ENCODE assay signal across 10 cellular contexts in genomic region chr12:6929806-6930452, GRCh38. TPM values are rescaled to one million over a fixed set of nuclear protein-coding genes. Genes with fewer than 3 reads are reported as not detected.
A peak's percentile ranks its signal among the peaks of the same experiment; 100 is the strongest.
DNase-seq lines count a peak whose midpoint lies in the region; ATAC-seq, FAIRE-seq and TF ChIP-seq lines count a peak whose summit lies in the region.
"Had no signal": no experiment of that assay in that cellular context is flagged by ENCODE, and none has a peak within 500 bp of the region (broad histone marks: within the 10 kb centered on the region; RNA-seq: fewer than 3 reads in every experiment).

No MANE protein-coding gene starts in this region.

- H3K79me2 ChIP-seq in HepG2 (ENCODE audit: insufficient read depth, low read length) = peaks cover 30% of the 10 kb centered on the region

- peak overlapping the region; percentile 90 for H3K27ac Mint-ChIP-seq in central memory CD8-positive, alpha-beta T cell (ENCODE audit: low read depth)

- peak overlapping the region; percentile 88 for H3K4me2 ChIP-seq in HepG2 (ENCODE audit: low read depth, low read length)

- in situ Hi-C loops in HepG2 (cut with HindIII; ENCODE audit: extremely low pct_ligation_motif_present, low pct_unique_long_range_greater_than_20kb) = no loop called here

- intact Hi-C loops in HepG2 (cut with micrococcal nuclease; ENCODE audit: unreplicated experiment) (loop anchor here (5.0 kb wide), 1 partner anchor 182 kb away; no protein-coding TSS in a partner anchor), right lobe of liver (cut with DNase I) (no loop called here)

- CTCF ChIA-PET in HepG2 (lab: Yijun Ruan, JAX; ENCODE audit: low intra/inter-chr PET ratio, low total read pairs) = no interaction called here

- WGBS in HepG2 (ENCODE audit: low lambda C conversion rate) = 57% methylated on average over 2 of the region's 3 CpGs
- WGBS in right lobe of liver (ENCODE audit: insufficient coverage, low coverage, low lambda C conversion rate, missing lambda C conversion rate) = 100% methylated on average over 2 of the region's 3 CpGs

- peaks cover 56% of the 10 kb centered on the region for H3K4me1 ChIP-seq in HepG2 (ENCODE audit: insufficient read depth, low read length)
- H3K4me1 ChIP-seq in right lobe of liver = peaks cover 0 to 36% (median 16%) of the 10 kb centered on the region in 4 donors
- peaks cover 59% of the 10 kb centered on the region for H3K4me1 ChIP-seq in muscle layer of colon (ENCODE audit: insufficient read depth, low read length)

- FAIRE-seq in HepG2 (lab: Jason Lieb, UNC) = no peak
- FAIRE-seq in D721Med (lab: Jason Lieb, UNC) = no peak

- peaks cover 54% of the 10 kb centered on the region for H3K4me1 Mint-ChIP-seq in central memory CD8-positive, alpha-beta T cell

- DNase-seq in HepG2 (ENCODE audit: low spot score) (no peak), right lobe of liver (no peak), D721Med (ENCODE audit: insufficient read length, low spot score) (no peak), midbrain (lab: John Stamatoyannopoulos, UW) (no peak), NK-92 (lab: John Stamatoyannopoulos, UW; ENCODE audit: unreplicated experiment) (no peak)
- DNase-seq in central memory CD8-positive, alpha-beta T cell (ENCODE audit: low spot score in 2 of 2) = no peak
- DNase-seq: EL, RPMI8226 had no signal

- peak overlapping the region; percentile 82 for H3K4me3 Mint-ChIP-seq in central memory CD8-positive, alpha-beta T cell

- H3K4me3 ChIP-seq in HepG2 (replicated peaks in 1 of 3; ENCODE audit: insufficient read depth in 1 of 3, low read depth in 2 of 3, low read length in 3 of 3) (peak overlapping the region; percentile 82 to 93 (median 90)), right lobe of liver (peak overlapping the region in 1 of 3 donors; percentile 67), muscle layer of colon (ENCODE audit: low read depth in 1 of 2, low read length in 2 of 2) (peak overlapping the region; percentile 86 to 95)

- no peak for ATAC-seq in HepG2
- ATAC-seq in right lobe of liver = no peak
- no peak for ATAC-seq in central memory CD8-positive, alpha-beta T cell (replicated peaks; ENCODE audit: extremely low read depth, poor library complexity, severe bottlenecking)
- ATAC-seq in HG03196 (IDR thresholded peaks at IDR 0.05; ENCODE audit: unreplicated experiment) = no peak

- H4K20me1 ChIP-seq in HepG2 (ENCODE audit: insufficient read depth, low read length) = no peaks in the 10 kb centered on the region

- no peak overlapping the region for H2AFZ ChIP-seq in HepG2 (ENCODE audit: low read length)

- H3K9me3 Mint-ChIP-seq in central memory CD8-positive, alpha-beta T cell = no peaks in the 10 kb centered on the region

- peaks cover 7% of the 10 kb centered on the region for H3K36me3 Mint-ChIP-seq in central memory CD8-positive, alpha-beta T cell (ENCODE audit: insufficient read depth)

- TF ChIP-seq CTCF in HepG2 (CRISPR knock-in tag; IDR thresholded peaks at IDR 0.05) (no peak), right lobe of liver (IDR thresholded peaks at IDR 0.05) (no peak), D721Med (IDR thresholded peaks at IDR 0.05; ENCODE audit: insufficient read depth, missing control alignments) (no peak)

- no peak for TF ChIP-seq RAD21 in HepG2 (CRISPR knock-in tag; IDR thresholded peaks at IDR 0.05)

- BruUV-seq in HepG2 (replicated peaks; lab: Mats Ljungman, UMichigan) = no TSS peak

- POLR2A ChIA-PET in HepG2 (lab: Yijun Ruan, JAX) = interaction anchor here (0.7 to 2.7 kb wide), 7 partner anchors 8 to 60 kb away, joined by 3 to 24 read pairs (median 4); partner anchors contain the start of genes C12orf57 and RNU7-1

- H3K36me3 ChIP-seq in HepG2 (replicated peaks in 1 of 2; ENCODE audit: control insufficient read depth in 1 of 2, insufficient read depth in 2 of 2, low read length in 2 of 2) (peaks cover 7 to 11% of the 10 kb centered on the region in 2 experiments), right lobe of liver (peaks cover 0 to 9% (median 2%) of the 10 kb centered on the region in 4 donors), muscle layer of colon (ENCODE audit: insufficient read depth, low read length) (peaks cover 18% of the 10 kb centered on the region)

- H3K9me3 ChIP-seq in HepG2 (ENCODE audit: low read length) = no peaks in the 10 kb centered on the region
- no peaks in the 10 kb centered on the region for H3K9me3 ChIP-seq in right lobe of liver
- no peaks in the 10 kb centered on the region for H3K9me3 ChIP-seq in muscle layer of colon (ENCODE audit: low read length)

- H3K27me3 Mint-ChIP-seq in central memory CD8-positive, alpha-beta T cell = no peaks in the 10 kb centered on the region

- H3K9ac ChIP-seq in HepG2 (ENCODE audit: insufficient read depth, low read depth, low read length) = peak overlapping the region; percentile 81
- peak overlapping the region; percentile 99 for H3K9ac ChIP-seq in muscle layer of colon (ENCODE audit: low read length)

- no peak for TF ChIP-seq POLR2A in HepG2 (IDR thresholded peaks at IDR 0.05; ENCODE audit: insufficient read depth in 1 of 2, low read depth in 2 of 2, low read length in 2 of 2)
- no peak for TF ChIP-seq POLR2A in right lobe of liver (IDR thresholded peaks at IDR 0.05)

- H3K27me3 ChIP-seq in HepG2 (ENCODE audit: control insufficient read depth in 1 of 2, insufficient read depth in 2 of 2, low read length in 2 of 2) (no peaks in the 10 kb centered on the region; a peak in 1 of 5 replicates), right lobe of liver (no peaks in the 10 kb centered on the region), muscle layer of colon (ENCODE audit: control insufficient read depth in 1 of 2, insufficient read depth in 2 of 2, low read length in 2 of 2) (no peaks in the 10 kb centered on the region)

- H3K27ac ChIP-seq in HepG2 (ENCODE audit: extremely low read length, insufficient read depth, low read length) (peak overlapping the region; percentile 54), right lobe of liver (no peak overlapping the region), muscle layer of colon (ENCODE audit: low read depth, low read length) (peak overlapping the region; percentile 97)

- TF ChIP-seq EP300 in HepG2 (IDR thresholded peaks at IDR 0.05; ENCODE audit: low read depth in 2 of 2, low read length in 2 of 2) = no peak
- TF ChIP-seq EP300 in HepG2 (CRISPR knock-in tag; IDR thresholded peaks at IDR 0.05; ENCODE audit: borderline replicate concordance) = no peak

RNA-seq across cellular contexts. Expression of gene ATN1, which starts 2.2 kb away (rescaled TPM):
- total RNA-seq in HepG2 (2016; rRNA removed; fragmentation: Illumina TruSeq; extraction: Trizol) = 2.1 TPM in 2 replicates
- total RNA-seq in HepG2 (2016; cell fraction: cytosol; rRNA removed; fragmentation: Illumina TruSeq; extraction: Trizol; ENCODE audit: low read depth) = 0.97 and 1.4 TPM in 2 replicates
- total RNA-seq in HepG2 (2016; cell fraction: insoluble cytoplasmic fraction; rRNA removed; fragmentation: Illumina TruSeq; extraction: Trizol) = 1.8 and 2.3 TPM in 2 replicates
- 3.1 and 3.4 TPM in 2 replicates for total RNA-seq in HepG2 (2016; cell fraction: membrane; rRNA removed; fragmentation: Illumina TruSeq; extraction: Trizol)
- total RNA-seq in HepG2 (2016; cell fraction: nucleus; rRNA removed; fragmentation: Illumina TruSeq; extraction: Trizol) = 3.3 and 4.6 TPM in 2 replicates
- 8.6 and 10.7 TPM in 2 replicates for polyA plus RNA-seq in HepG2 (2011; rRNA removed)
- 3.5 and 4.5 TPM in 2 replicates for polyA plus RNA-seq in HepG2 (2011; cell fraction: cytosol; rRNA removed)
- polyA plus RNA-seq in HepG2 (2011; cell fraction: nucleus; rRNA removed) = 50.2 and 56.9 TPM in 2 replicates
- 20.6 and 31.4 TPM in 2 replicates for polyA plus RNA-seq in HepG2 (2012)
- 8.7 and 9.0 TPM in 2 replicates for polyA plus RNA-seq in HepG2 (2016; cell fraction: cytosol; fragmentation: Illumina TruSeq; extraction: Trizol; ENCODE audit: low read depth)
- polyA plus RNA-seq in HepG2 (2016; cell fraction: insoluble cytoplasmic fraction; fragmentation: Illumina TruSeq; extraction: Trizol; ENCODE audit: low read depth) = 13.6 and 21.5 TPM in 2 replicates
- 11.0 and 15.3 TPM in 2 replicates for polyA plus RNA-seq in HepG2 (2016; cell fraction: membrane; fragmentation: Illumina TruSeq; extraction: Trizol; ENCODE audit: low read depth)
- polyA plus RNA-seq in HepG2 (2016; cell fraction: nucleus; fragmentation: Illumina TruSeq; extraction: Trizol; ENCODE audit: insufficient read depth, low read depth) = 41.0 and 44.9 TPM in 2 replicates
- 13.5 and 19.8 TPM in 2 replicates for polyA minus RNA-seq in HepG2 (2011; rRNA and poly(A)+ RNA removed; ENCODE audit: low replicate concordance)
- polyA minus RNA-seq in HepG2 (2011; cell fraction: cytosol; rRNA and poly(A)+ RNA removed) = 10.4 and 11.3 TPM in 2 replicates
- 11.7 and 14.7 TPM in 2 replicates for polyA minus RNA-seq in HepG2 (2011; cell fraction: nucleus; rRNA and poly(A)+ RNA removed)
- 10 to 100 TPM in 5 of 6 experiments, 1 to 10 TPM in 1; 9.2 to 24.1 (median 16.8) TPM for total RNA-seq in right lobe of liver

RNA-seq across cellular contexts. Expression of gene RNU7-1, which starts 13.7 kb away (rescaled TPM):
- total RNA-seq in HepG2 (2016; rRNA removed; fragmentation: Illumina TruSeq; extraction: Trizol) (not detected in 2 replicates), right lobe of liver (not detected)
- total RNA-seq in HepG2 (2016; cell fraction: cytosol; rRNA removed; fragmentation: Illumina TruSeq; extraction: Trizol; ENCODE audit: low read depth) = not detected in 2 replicates
- not detected in 2 replicates for total RNA-seq in HepG2 (2016; cell fraction: insoluble cytoplasmic fraction; rRNA removed; fragmentation: Illumina TruSeq; extraction: Trizol)
- not detected in 2 replicates for total RNA-seq in HepG2 (2016; cell fraction: membrane; rRNA removed; fragmentation: Illumina TruSeq; extraction: Trizol)
- total RNA-seq in HepG2 (2016; cell fraction: nucleus; rRNA removed; fragmentation: Illumina TruSeq; extraction: Trizol) = not detected in 2 replicates
- polyA plus RNA-seq in HepG2 (2011; rRNA removed) = not detected in 2 replicates
- polyA plus RNA-seq in HepG2 (2011; cell fraction: cytosol; rRNA removed) = not detected in 2 replicates
- not detected in 2 replicates for polyA plus RNA-seq in HepG2 (2011; cell fraction: nucleus; rRNA removed)
- not detected in 2 replicates for polyA plus RNA-seq in HepG2 (2012)
- not detected in 2 replicates for polyA plus RNA-seq in HepG2 (2016; cell fraction: cytosol; fragmentation: Illumina TruSeq; extraction: Trizol; ENCODE audit: low read depth)
- polyA plus RNA-seq in HepG2 (2016; cell fraction: insoluble cytoplasmic fraction; fragmentation: Illumina TruSeq; extraction: Trizol; ENCODE audit: low read depth) = not detected in 2 replicates
- polyA plus RNA-seq in HepG2 (2016; cell fraction: membrane; fragmentation: Illumina TruSeq; extraction: Trizol; ENCODE audit: low read depth) = not detected in 2 replicates
- polyA plus RNA-seq in HepG2 (2016; cell fraction: nucleus; fragmentation: Illumina TruSeq; extraction: Trizol; ENCODE audit: insufficient read depth, low read depth) = not detected in 2 replicates
- not detected in 2 replicates for polyA minus RNA-seq in HepG2 (2011; rRNA and poly(A)+ RNA removed; ENCODE audit: low replicate concordance)
- polyA minus RNA-seq in HepG2 (2011; cell fraction: cytosol; rRNA and poly(A)+ RNA removed) = not detected in 2 replicates
- polyA minus RNA-seq in HepG2 (2011; cell fraction: nucleus; rRNA and poly(A)+ RNA removed) = not detected in 2 replicates

RNA-seq across cellular contexts. Expression of gene C12orf57, which starts 13.9 kb away (rescaled TPM):
- total RNA-seq in HepG2 (2016; rRNA removed; fragmentation: Illumina TruSeq; extraction: Trizol) (84.0 and 89.7 TPM in 2 replicates), right lobe of liver (100 to 1,000 TPM in 2 of 6 experiments, 10 to 100 TPM in 4; 47.6 to 189 (median 70.5) TPM)
- 98.3 and 102 TPM in 2 replicates for total RNA-seq in HepG2 (2016; cell fraction: cytosol; rRNA removed; fragmentation: Illumina TruSeq; extraction: Trizol; ENCODE audit: low read depth)
- 84.2 and 105 TPM in 2 replicates for total RNA-seq in HepG2 (2016; cell fraction: insoluble cytoplasmic fraction; rRNA removed; fragmentation: Illumina TruSeq; extraction: Trizol)
- 106 and 113 TPM in 2 replicates for total RNA-seq in HepG2 (2016; cell fraction: membrane; rRNA removed; fragmentation: Illumina TruSeq; extraction: Trizol)
- total RNA-seq in HepG2 (2016; cell fraction: nucleus; rRNA removed; fragmentation: Illumina TruSeq; extraction: Trizol) = 42.1 and 43.4 TPM in 2 replicates
- 287 and 302 TPM in 2 replicates for polyA plus RNA-seq in HepG2 (2011; rRNA removed)
- polyA plus RNA-seq in HepG2 (2011; cell fraction: cytosol; rRNA removed) = 405 and 458 TPM in 2 replicates
- polyA plus RNA-seq in HepG2 (2011; cell fraction: nucleus; rRNA removed) = 151 and 164 TPM in 2 replicates
- 75.2 and 129 TPM in 2 replicates for polyA plus RNA-seq in HepG2 (2012)
- 86.1 and 87.7 TPM in 2 replicates for polyA plus RNA-seq in HepG2 (2016; cell fraction: cytosol; fragmentation: Illumina TruSeq; extraction: Trizol; ENCODE audit: low read depth)
- 98.5 and 104 TPM in 2 replicates for polyA plus RNA-seq in HepG2 (2016; cell fraction: insoluble cytoplasmic fraction; fragmentation: Illumina TruSeq; extraction: Trizol; ENCODE audit: low read depth)
- 96.1 and 98.2 TPM in 2 replicates for polyA plus RNA-seq in HepG2 (2016; cell fraction: membrane; fragmentation: Illumina TruSeq; extraction: Trizol; ENCODE audit: low read depth)
- polyA plus RNA-seq in HepG2 (2016; cell fraction: nucleus; fragmentation: Illumina TruSeq; extraction: Trizol; ENCODE audit: insufficient read depth, low read depth) = 57.2 and 57.4 TPM in 2 replicates
- polyA minus RNA-seq in HepG2 (2011; rRNA and poly(A)+ RNA removed; ENCODE audit: low replicate concordance) = 93.0 and 145 TPM in 2 replicates
- polyA minus RNA-seq in HepG2 (2011; cell fraction: cytosol; rRNA and poly(A)+ RNA removed) = 36.8 and 41.7 TPM in 2 replicates
- polyA minus RNA-seq in HepG2 (2011; cell fraction: nucleus; rRNA and poly(A)+ RNA removed) = 37.5 and 38.8 TPM in 2 replicates

RNA-seq across cellular contexts. Expression of gene ENO2, which starts 15.5 kb away (rescaled TPM):
- total RNA-seq in HepG2 (2016; rRNA removed; fragmentation: Illumina TruSeq; extraction: Trizol) (15.9 and 19.3 TPM in 2 replicates), right lobe of liver (1 to 10 TPM; 1.1 to 9.3 (median 2.0) TPM)
- total RNA-seq in HepG2 (2016; cell fraction: cytosol; rRNA removed; fragmentation: Illumina TruSeq; extraction: Trizol; ENCODE audit: low read depth) = 5.8 and 6.3 TPM in 2 replicates
- 12.7 and 19.8 TPM in 2 replicates for total RNA-seq in HepG2 (2016; cell fraction: insoluble cytoplasmic fraction; rRNA removed; fragmentation: Illumina TruSeq; extraction: Trizol)
- 7.9 and 8.5 TPM in 2 replicates for total RNA-seq in HepG2 (2016; cell fraction: membrane; rRNA removed; fragmentation: Illumina TruSeq; extraction: Trizol)
- total RNA-seq in HepG2 (2016; cell fraction: nucleus; rRNA removed; fragmentation: Illumina TruSeq; extraction: Trizol) = 21.7 and 25.4 TPM in 2 replicates
- 136 and 144 TPM in 2 replicates for polyA plus RNA-seq in HepG2 (2011; rRNA removed)
- polyA plus RNA-seq in HepG2 (2011; cell fraction: cytosol; rRNA removed) = 105 and 112 TPM in 2 replicates
- 451 and 486 TPM in 2 replicates for polyA plus RNA-seq in HepG2 (2011; cell fraction: nucleus; rRNA removed)
- polyA plus RNA-seq in HepG2 (2012) = 102 and 116 TPM in 2 replicates
- 3.6 and 3.8 TPM in 2 replicates for polyA plus RNA-seq in HepG2 (2016; cell fraction: cytosol; fragmentation: Illumina TruSeq; extraction: Trizol; ENCODE audit: low read depth)
- 18.2 and 20.1 TPM in 2 replicates for polyA plus RNA-seq in HepG2 (2016; cell fraction: insoluble cytoplasmic fraction; fragmentation: Illumina TruSeq; extraction: Trizol; ENCODE audit: low read depth)
- polyA plus RNA-seq in HepG2 (2016; cell fraction: membrane; fragmentation: Illumina TruSeq; extraction: Trizol; ENCODE audit: low read depth) = 7.1 and 7.2 TPM in 2 replicates
- polyA plus RNA-seq in HepG2 (2016; cell fraction: nucleus; fragmentation: Illumina TruSeq; extraction: Trizol; ENCODE audit: insufficient read depth, low read depth) = 89.6 and 99.9 TPM in 2 replicates
- polyA minus RNA-seq in HepG2 (2011; rRNA and poly(A)+ RNA removed; ENCODE audit: low replicate concordance) = 23.5 and 92.8 TPM in 2 replicates
- 35.6 and 39.9 TPM in 2 replicates for polyA minus RNA-seq in HepG2 (2011; cell fraction: cytosol; rRNA and poly(A)+ RNA removed)
- 44.7 and 52.6 TPM in 2 replicates for polyA minus RNA-seq in HepG2 (2011; cell fraction: nucleus; rRNA and poly(A)+ RNA removed)

RNA-seq across cellular contexts. Expression of gene PTPN6, which starts 21.2 kb away (rescaled TPM):
- total RNA-seq in HepG2 (2016; rRNA removed; fragmentation: Illumina TruSeq; extraction: Trizol) (9.5 and 10.6 TPM in 2 replicates), right lobe of liver (10 to 100 TPM; 12.1 to 30.6 (median 19.4) TPM)
- 2.7 and 2.8 TPM in 2 replicates for total RNA-seq in HepG2 (2016; cell fraction: cytosol; rRNA removed; fragmentation: Illumina TruSeq; extraction: Trizol; ENCODE audit: low read depth)
- 9.8 and 10.6 TPM in 2 replicates for total RNA-seq in HepG2 (2016; cell fraction: insoluble cytoplasmic fraction; rRNA removed; fragmentation: Illumina TruSeq; extraction: Trizol)
- total RNA-seq in HepG2 (2016; cell fraction: membrane; rRNA removed; fragmentation: Illumina TruSeq; extraction: Trizol) = 5.0 and 5.3 TPM in 2 replicates
- 6.1 and 6.3 TPM in 2 replicates for total RNA-seq in HepG2 (2016; cell fraction: nucleus; rRNA removed; fragmentation: Illumina TruSeq; extraction: Trizol)
- 9.1 and 10.5 TPM in 2 replicates for polyA plus RNA-seq in HepG2 (2011; rRNA removed)
- polyA plus RNA-seq in HepG2 (2011; cell fraction: cytosol; rRNA removed) = 8.0 and 10.7 TPM in 2 replicates
- 13.2 and 17.8 TPM in 2 replicates for polyA plus RNA-seq in HepG2 (2011; cell fraction: nucleus; rRNA removed)
- polyA plus RNA-seq in HepG2 (2012) = 9.0 and 12.4 TPM in 2 replicates
- polyA plus RNA-seq in HepG2 (2016; cell fraction: cytosol; fragmentation: Illumina TruSeq; extraction: Trizol; ENCODE audit: low read depth) = 1.6 and 1.7 TPM in 2 replicates
- polyA plus RNA-seq in HepG2 (2016; cell fraction: insoluble cytoplasmic fraction; fragmentation: Illumina TruSeq; extraction: Trizol; ENCODE audit: low read depth) = 8.9 and 12.5 TPM in 2 replicates
- polyA plus RNA-seq in HepG2 (2016; cell fraction: membrane; fragmentation: Illumina TruSeq; extraction: Trizol; ENCODE audit: low read depth) = 3.1 and 4.4 TPM in 2 replicates
- 17.8 and 18.0 TPM in 2 replicates for polyA plus RNA-seq in HepG2 (2016; cell fraction: nucleus; fragmentation: Illumina TruSeq; extraction: Trizol; ENCODE audit: insufficient read depth, low read depth)
- polyA minus RNA-seq in HepG2 (2011; rRNA and poly(A)+ RNA removed; ENCODE audit: low replicate concordance) = 14.7 and 22.7 TPM in 2 replicates
- polyA minus RNA-seq in HepG2 (2011; cell fraction: cytosol; rRNA and poly(A)+ RNA removed) = 10.0 and 10.3 TPM in 2 replicates
- 4.1 and 4.2 TPM in 2 replicates for polyA minus RNA-seq in HepG2 (2011; cell fraction: nucleus; rRNA and poly(A)+ RNA removed)

Comparison
In these comparisons a context has a peak if more than half of its experiments do, and no peak if none do; other contexts are left out.
1. H3K27ac ChIP-seq: peak in HepG2 (single experiment) and muscle layer of colon (single experiment); none in right lobe of liver (0 of 3).